Comparison of ENCODE assay signal across 8 cellular contexts in the genomic region with DNA sequence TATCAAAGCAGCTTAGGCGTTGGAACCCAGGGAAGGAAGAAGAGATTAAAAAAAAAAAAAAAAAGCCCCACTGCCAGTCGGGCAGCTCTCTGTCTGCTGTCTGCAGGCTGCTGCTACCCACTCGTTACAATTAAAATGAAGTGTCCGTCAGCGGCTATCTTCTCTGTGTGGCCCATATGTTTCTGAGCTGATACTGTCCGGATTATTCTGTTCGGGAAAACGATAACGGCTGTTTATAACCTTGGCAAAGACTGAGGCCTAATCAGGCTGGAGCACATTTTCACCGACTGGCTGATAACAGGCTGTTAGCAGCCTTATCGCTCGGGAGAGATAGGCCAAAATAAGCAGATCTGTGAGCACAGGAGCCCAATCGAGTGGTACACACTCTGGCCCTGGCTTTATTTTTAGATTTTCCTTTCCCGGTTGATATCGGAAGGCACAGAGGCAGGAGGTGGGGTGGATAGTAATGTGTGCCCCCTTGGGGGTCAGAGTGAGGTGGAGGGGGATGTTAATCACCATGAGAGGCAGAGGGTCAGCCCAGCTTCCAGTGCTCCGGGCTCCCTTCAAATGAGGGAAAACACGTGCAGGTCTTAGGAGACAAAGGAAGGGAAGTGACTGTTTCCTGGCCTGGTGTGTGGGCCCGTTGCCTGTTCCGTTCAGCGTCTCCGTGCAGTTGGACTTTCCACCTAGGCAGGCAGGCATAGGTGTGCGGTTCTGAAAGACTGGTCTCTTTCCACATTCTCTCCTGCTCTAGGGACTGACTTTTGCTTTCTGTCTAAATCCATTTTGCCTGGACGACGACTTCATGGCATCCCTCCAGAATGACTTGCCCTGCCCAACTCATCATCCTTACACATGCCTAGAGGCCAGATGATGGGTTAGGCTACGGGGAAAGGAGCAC.
DNase-seq lines count a peak whose midpoint lies in the region; ATAC-seq and TF ChIP-seq lines count a peak whose summit lies in the region.
"Had no signal": no experiment of that assay in that cellular context is flagged by ENCODE, and none has a peak within 500 bp of the region (broad histone marks: within the 10 kb centered on the region; RNA-seq: fewer than 3 reads in every experiment).

No MANE protein-coding gene starts in this region.

- H3K4me3 ChIP-seq in upper lobe of left lung = no peak overlapping the region

- no peaks in the 10 kb centered on the region for H3K36me3 ChIP-seq in upper lobe of left lung

- no peaks in the 10 kb centered on the region for H3K9me3 ChIP-seq in upper lobe of left lung

- no peaks in the 10 kb centered on the region for H3K9me3 Mint-ChIP-seq in mesothelial cell of epicardium

- H3K4me1 ChIP-seq in upper lobe of left lung = peaks cover 18 to 37% (median 28%) of the 10 kb centered on the region in 4 donors

- H3K4me1 Mint-ChIP-seq in mesothelial cell of epicardium = peaks cover 75% of the 10 kb centered on the region

- 37 to 41% methylated on average over 24 to 25 of the region's 25 CpGs for WGBS in upper lobe of left lung, 2 donors

- no peak for TF ChIP-seq CTCF in mesothelial cell of epicardium (IDR thresholded peaks at IDR 0.05; ENCODE audit: unreplicated experiment)
- TF ChIP-seq CTCF in upper lobe of left lung (IDR thresholded peaks at IDR 0.05) = no peak

- no peaks in the 10 kb centered on the region for H3K27me3 ChIP-seq in upper lobe of left lung

- ATAC-seq in upper lobe of left lung (ENCODE audit: low FRiP score in 2 of 2) = peak; percentile 43 to 68
- ATAC-seq in HG02588 (IDR thresholded peaks at IDR 0.05; ENCODE audit: unreplicated experiment) = no peak

- H3K36me3 Mint-ChIP-seq in mesothelial cell of epicardium = peaks cover 8% of the 10 kb centered on the region

- peak overlapping the region; percentile 20 to 70 (median 60) for H3K27ac ChIP-seq in upper lobe of left lung

- DNase-seq in SK-N-DZ (ENCODE audit: low spot score) (peak; percentile 80), erythroblast (lab: John Stamatoyannopoulos, UW) (peak; percentile 96 to 99), mesothelial cell of epicardium (ENCODE audit: low spot score in 2 of 2, unreplicated experiment in 2 of 2) (no peak), upper lobe of left lung (no peak), NCI-H2081 (lab: John Stamatoyannopoulos, UW) (no peak), NOMO-1 treated with dmso at 0.1 percent for 144 hours (lab: John Stamatoyannopoulos, UW; ENCODE audit: unreplicated experiment) (no peak)
- DNase-seq: stimulated activated CD4-positive, alpha-beta T cell treated with anti-CD3 and anti-CD28 coated beads, Interleukin-4, amount 100 ng/mL, for 4 hours had no signal

- no peak for TF ChIP-seq POLR2A in erythroblast (IDR thresholded peaks at IDR 0.05; ENCODE audit: low read length)
- TF ChIP-seq POLR2A in upper lobe of left lung (IDR thresholded peaks at IDR 0.05) = no peak

- H3K27ac Mint-ChIP-seq in mesothelial cell of epicardium = peak overlapping the region; percentile 96

- H3K4me3 Mint-ChIP-seq in mesothelial cell of epicardium = peak overlapping the region; percentile 5

- H3K27me3 Mint-ChIP-seq in mesothelial cell of epicardium (ENCODE audit: low read depth) = no peaks in the 10 kb centered on the region

- TF ChIP-seq EP300 in upper lobe of left lung (IDR thresholded peaks at IDR 0.05) = peak in 2 of 4 donors; percentile 76 to 84

Comparison
In these comparisons a context has a peak if more than half of its experiments do, and no peak if none do; other contexts are left out.
1. DNase-seq: peak in SK-N-DZ (single experiment) and erythroblast (2 of 2); none in mesothelial cell of epicardium (0 of 2), upper lobe of left lung (0 of 2), NCI-H2081 (0 of 2) and NOMO-1 treated with dmso at 0.1 percent for 144 hours (single experiment).